9 cellular contexts compared by ENCODE assay signal in genomic region chr13:110298566-110299321, GRCh38. TPM values are rescaled to one million over a fixed set of nuclear protein-coding genes. Genes with fewer than 3 reads are reported as not detected.
DNase-seq lines count a peak whose midpoint lies in the region; ATAC-seq and TF ChIP-seq lines count a peak whose summit lies in the region.
"Had no signal": no experiment of that assay in that cellular context is flagged by ENCODE, and none has a peak within 500 bp of the region (broad histone marks: within the 10 kb centered on the region; RNA-seq: fewer than 3 reads in every experiment).

No MANE protein-coding gene starts in this region.

- H3K4me1 ChIP-seq in HAP-1 (no peaks in the 10 kb centered on the region), SJCRH30 (no peaks in the 10 kb centered on the region; the same call in none of the 2 replicates)

- peaks cover 57% of the 10 kb centered on the region for H3K27me3 Mint-ChIP-seq in activated naive CD8-positive, alpha-beta T cell treated with anti-CD3 and anti-CD28 coated beads, Interleukin-2, amount 10 ng/mL, durations not matched to agents 7 days and 5 days

- no peak overlapping the region for H3K27ac Mint-ChIP-seq in activated naive CD8-positive, alpha-beta T cell treated with anti-CD3 and anti-CD28 coated beads, Interleukin-2, amount 10 ng/mL, durations not matched to agents 7 days and 5 days
- H3K27ac Mint-ChIP-seq: activated naive CD8-positive, alpha-beta T cell had no signal

- H3K27me3 ChIP-seq in HAP-1 (ENCODE audit: low read depth) (peaks cover 21% of the 10 kb centered on the region), SJCRH30 (no peaks in the 10 kb centered on the region)

- H3K9me3 Mint-ChIP-seq in activated naive CD8-positive, alpha-beta T cell treated with anti-CD3 and anti-CD28 coated beads, Interleukin-2, amount 10 ng/mL, durations not matched to agents 7 days and 5 days = peaks cover 2% of the 10 kb centered on the region

- H3K4me3 ChIP-seq in HAP-1 (no peak overlapping the region), SJCRH30 (no peak overlapping the region)

- H3K27ac ChIP-seq in SJCRH30 = no peak overlapping the region

- POLR2A ChIA-PET in activated naive CD8-positive, alpha-beta T cell treated with anti-CD3 and anti-CD28 coated beads, Interleukin-2, amount 10 ng/mL, durations not matched to agents 7 days and 5 days (lab: Charles Lee) = no interaction called here

- no peak for DNase-seq in activated naive CD8-positive, alpha-beta T cell treated with anti-CD3 and anti-CD28 coated beads, Interleukin-2, amount 10 ng/mL, durations not matched to agents 7 days and 5 days
- DNase-seq in iris pigment epithelial cell (ENCODE audit: low read depth) = peak; percentile 24
- DNase-seq in stimulated activated CD8-positive, alpha-beta memory T cell treated with anti-CD3 and anti-CD28 coated beads, Interleukin-7, amount 100 ng/mL, for 48 hours (ENCODE audit: extremely low read depth in 1 of 2, low read depth in 1 of 2) = peak; percentile 19 to 50
- no peak for DNase-seq in HAP-1 (ENCODE audit: low spot score in 2 of 2)
- DNase-seq in SIG-M5 treated with dmso at 0.1 percent for 504 hours (lab: John Stamatoyannopoulos, UW; ENCODE audit: unreplicated experiment) = no peak
- DNase-seq in GM13977 (ENCODE audit: low spot score) = no peak
- DNase-seq in SJCRH30 = no peak

- H3K4me3 Mint-ChIP-seq in activated naive CD8-positive, alpha-beta T cell treated with anti-CD3 and anti-CD28 coated beads, Interleukin-2, amount 10 ng/mL, durations not matched to agents 7 days and 5 days = peak overlapping the region; percentile 10
- H3K4me3 Mint-ChIP-seq: activated naive CD8-positive, alpha-beta T cell had no signal

- TF ChIP-seq CTCF in GM13977 (IDR thresholded peaks at IDR 0.05; ENCODE audit: extremely low read depth, insufficient read depth, missing control alignments) = no peak

- peaks cover 4% of the 10 kb centered on the region for H3K4me1 Mint-ChIP-seq in activated naive CD8-positive, alpha-beta T cell treated with anti-CD3 and anti-CD28 coated beads, Interleukin-2, amount 10 ng/mL, durations not matched to agents 7 days and 5 days

- peak; percentile 64 for ATAC-seq in HG03432 (IDR thresholded peaks at IDR 0.05; ENCODE audit: unreplicated experiment)
- ATAC-seq in activated naive CD8-positive, alpha-beta T cell treated with anti-CD3 and anti-CD28 coated beads, Interleukin-2, amount 10 ng/mL, durations not matched to agents 7 days and 5 days (ENCODE audit: low read depth) = peak; percentile 58

- in situ Hi-C loops in HAP-1 (cut with MboI; ENCODE audit: low sequenced_read_pairs) (no loop called here), GM13977 (cut with MboI; ENCODE audit: low pct_unique_long_range_greater_than_20kb, low sequenced_read_pairs, unreplicated experiment) (no loop called here)

- H3K36me3 ChIP-seq in HAP-1 (replicated peaks) (no peaks in the 10 kb centered on the region), SJCRH30 (peaks cover 25% of the 10 kb centered on the region)

- no peaks in the 10 kb centered on the region for H3K9me3 ChIP-seq in HAP-1
- 0 out of 2 replicates have a peak, but pooled peaks cover 3% of the 10 kb centered on the region for H3K9me3 ChIP-seq in SJCRH30 (replicated peaks)

- no peaks in the 10 kb centered on the region for H3K36me3 Mint-ChIP-seq in activated naive CD8-positive, alpha-beta T cell treated with anti-CD3 and anti-CD28 coated beads, Interleukin-2, amount 10 ng/mL, durations not matched to agents 7 days and 5 days
- H3K36me3 Mint-ChIP-seq: activated naive CD8-positive, alpha-beta T cell had no signal

RNA-seq across cellular contexts. Expression of gene COL4A1, which starts 8.2 kb away (rescaled TPM):
- not detected for total RNA-seq in activated naive CD8-positive, alpha-beta T cell treated with anti-CD3 and anti-CD28 coated beads, Interleukin-2, amount 10 ng/mL, durations not matched to agents 7 days and 5 days
- 269 and 271 TPM in 2 replicates for total RNA-seq in SJCRH30 (2014; rRNA removed; shearing (Covaris generic))

RNA-seq across cellular contexts. Expression of gene COL4A2, which starts 8.3 kb away (rescaled TPM):
- not detected for total RNA-seq in activated naive CD8-positive, alpha-beta T cell treated with anti-CD3 and anti-CD28 coated beads, Interleukin-2, amount 10 ng/mL, durations not matched to agents 7 days and 5 days
- 251 and 258 TPM in 2 replicates for total RNA-seq in SJCRH30 (2014; rRNA removed; shearing (Covaris generic))

Comparison
In these comparisons a context has a peak if more than half of its experiments do, and no peak if none do; other contexts are left out.
1. DNase-seq: peak in iris pigment epithelial cell (single experiment) and stimulated activated CD8-positive, alpha-beta memory T cell treated with anti-CD3 and anti-CD28 coated beads, Interleukin-7, amount 100 ng/mL, for 48 hours (2 of 2); none in activated naive CD8-positive, alpha-beta T cell treated with anti-CD3 and anti-CD28 coated beads, Interleukin-2, amount 10 ng/mL, durations not matched to agents 7 days and 5 days (single experiment), HAP-1 (0 of 2), SIG-M5 treated with dmso at 0.1 percent for 504 hours (single experiment), GM13977 (single experiment) and SJCRH30 (0 of 2).
2. RNA of gene COL4A1, which starts 8.2 kb away (total RNA-seq): 269 to 271 TPM in SJCRH30; not detected in activated naive CD8-positive, alpha-beta T cell treated with anti-CD3 and anti-CD28 coated beads, Interleukin-2, amount 10 ng/mL, durations not matched to agents 7 days and 5 days; every median in the first group is over 100 times any median in the second.
3. RNA of gene COL4A2, which starts 8.3 kb away (total RNA-seq): 251 to 258 TPM in SJCRH30; not detected in activated naive CD8-positive, alpha-beta T cell treated with anti-CD3 and anti-CD28 coated beads, Interleukin-2, amount 10 ng/mL, durations not matched to agents 7 days and 5 days; every median in the first group is over 100 times any median in the second.